8 cellular contexts compared by ENCODE assay signal in the genomic region with DNA sequence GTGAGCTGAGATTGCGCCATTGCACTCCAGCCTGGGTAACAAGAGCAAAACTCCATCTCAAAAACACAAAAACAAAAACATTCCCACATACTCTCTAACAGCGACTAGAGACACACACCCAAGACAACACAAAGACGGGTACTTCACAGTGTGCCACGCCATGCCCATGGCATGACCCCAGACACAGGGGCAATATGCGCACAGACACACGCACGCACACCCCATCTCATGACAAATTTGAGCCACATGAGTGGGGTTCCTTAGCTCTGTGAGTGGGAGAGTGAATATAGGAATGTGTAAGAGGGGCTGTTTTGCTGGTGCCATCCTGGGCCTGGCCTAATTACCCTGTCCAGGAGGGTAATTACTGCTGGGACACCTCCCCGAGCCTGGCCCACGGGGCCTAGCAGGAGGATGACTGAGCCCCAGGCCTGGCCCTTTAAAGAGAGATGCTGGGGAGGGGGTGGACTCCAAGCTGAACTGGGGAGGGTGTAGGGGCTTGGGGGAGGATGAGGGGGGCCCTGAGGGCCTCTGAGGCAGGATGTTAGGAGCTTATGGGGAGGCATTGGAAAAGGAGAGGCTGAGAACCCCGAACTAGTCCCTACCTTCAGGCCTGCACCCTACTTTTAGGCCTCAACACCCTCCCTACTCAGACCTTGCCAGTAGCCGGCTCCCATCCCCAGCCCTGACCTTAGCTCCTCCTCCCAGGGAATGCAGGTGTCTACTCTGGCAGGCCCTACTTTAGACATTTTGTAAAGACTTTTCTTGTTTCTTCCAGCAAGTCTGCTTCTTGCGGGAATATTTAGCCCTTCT. TPM values are rescaled to one million over a fixed set of nuclear protein-coding genes. Genes with fewer than 3 reads are reported as not detected.
DNase-seq lines count a peak whose midpoint lies in the region; ATAC-seq and TF ChIP-seq lines count a peak whose summit lies in the region.

No MANE protein-coding gene starts in this region.

- TF ChIP-seq POLR2A in heart left ventricle (IDR thresholded peaks at IDR 0.05) (no peak), uterus (IDR thresholded peaks at IDR 0.05) (no peak)

- peak in 1 of 5 donors; percentile 7 for DNase-seq in heart left ventricle
- DNase-seq in cardiac septum (ENCODE audit: low spot score), result no peak
- DNase-seq in cardiac fibroblast (ENCODE audit: low read depth in 2 of 2), result no peak
- DNase-seq in uterus, result no peak
- DNase-seq in DMS53 treated with DMSO at 0.1 percent for 48 hours (lab: John Stamatoyannopoulos, UW; ENCODE audit: unreplicated experiment), result no peak
- no peak for DNase-seq in NOMO-1 (lab: John Stamatoyannopoulos, UW; ENCODE audit: unreplicated experiment in 2 of 2)

- ATAC-seq in heart left ventricle (no peak), HG03139 (IDR thresholded peaks at IDR 0.05; ENCODE audit: unreplicated experiment) (no peak)

- H3K36me3 ChIP-seq in heart left ventricle, result peaks cover 0 to 22% (median 10%) of the 10 kb centered on the region in 9 donors
- H3K36me3 ChIP-seq in uterus, result no peaks in the 10 kb centered on the region

- intact Hi-C loops in heart left ventricle (cut with DNase I) (no loop called here), cardiac septum (cut with DNase I) (loop anchor here (2.0 kb wide), 1 partner anchor 16 kb away; no protein-coding TSS in a partner anchor), uterus (cut with DNase I; ENCODE audit: low total_unique reads) (no loop called here)

- TF ChIP-seq CTCF in heart left ventricle (IDR thresholded peaks at IDR 0.05) (no peak), cardiac fibroblast (IDR thresholded peaks at IDR 0.05; ENCODE audit: low read depth, low read length) (no peak), uterus (IDR thresholded peaks at IDR 0.05) (no peak)

- H3K4me1 ChIP-seq in heart left ventricle (peaks cover 6 to 84% (median 64%) of the 10 kb centered on the region in 12 donors), mononuclear cell (ENCODE audit: insufficient read depth, low read length) (peaks cover 61% of the 10 kb centered on the region), uterus (peaks cover 4 to 21% of the 10 kb centered on the region in 2 donors)

- H3K9me3 ChIP-seq in heart left ventricle (no peaks in the 10 kb centered on the region), mononuclear cell (ENCODE audit: low read depth, low read length) (no peaks in the 10 kb centered on the region), uterus (no peaks in the 10 kb centered on the region)

- H3K27me3 ChIP-seq in heart left ventricle (no peaks in the 10 kb centered on the region), mononuclear cell (ENCODE audit: insufficient read depth, low read length) (no peaks in the 10 kb centered on the region), uterus (no peaks in the 10 kb centered on the region)

- WGBS in heart left ventricle, 4 donors, result 76 to 82% (median 79%) methylated on average over 12 of the region's 12 CpGs

- H3K27ac ChIP-seq in heart left ventricle (peak overlapping the region; percentile 86 to 99 (median 96)), uterus (peak overlapping the region; percentile 99 to 100)

- peak overlapping the region in 11 of 12 donors; percentile 58 to 85 (median 68) for H3K4me3 ChIP-seq in heart left ventricle
- H3K4me3 ChIP-seq in cardiac fibroblast (replicated peaks in 1 of 2; ENCODE audit: low read depth in 2 of 2, low read length in 2 of 2), result peak overlapping the region; percentile 58 to 61
- peak overlapping the region; percentile 12 for H3K4me3 ChIP-seq in mononuclear cell (ENCODE audit: low read length)
- H3K4me3 ChIP-seq in uterus, result peak overlapping the region; percentile 61 to 73

RNA-seq across cellular contexts. Expression of gene LTBP3, which starts 1.5 kb away (rescaled TPM):
- total RNA-seq in heart left ventricle (100 to 1,000 TPM in 1 of 9 donors, 10 to 100 TPM in 8; 51.4 to 125 (median 88.9) TPM), cardiac septum (148 TPM), mononuclear cell (25.6 TPM), uterus (100 to 1,000 TPM; 131 to 240 (median 217) TPM)
- polyA plus RNA-seq in heart left ventricle, result 10 to 100 TPM; 26.3 to 36.3 TPM

RNA-seq across cellular contexts. Expression of gene ZNRD2, which starts 13.6 kb away (rescaled TPM):
- total RNA-seq in heart left ventricle (10 to 100 TPM; 23.2 to 63.6 (median 33.9) TPM), cardiac septum (28.3 TPM), mononuclear cell (16.8 TPM), uterus (10 to 100 TPM; 12.3 to 42.6 (median 31.6) TPM)
- 100 to 1,000 TPM in 1 of 2 donors, 10 to 100 TPM in 1; 49.7 to 101 TPM for polyA plus RNA-seq in heart left ventricle

RNA-seq across cellular contexts. Expression of gene FAM89B, which starts 15.7 kb away (rescaled TPM):
- total RNA-seq in heart left ventricle (10 to 100 TPM; 25.8 to 87.9 (median 38.4) TPM), cardiac septum (47.4 TPM), mononuclear cell (18.1 TPM), uterus (10 to 100 TPM; 13.9 to 83.0 (median 40.8) TPM)
- 10 to 100 TPM; 46.6 to 50.0 TPM for polyA plus RNA-seq in heart left ventricle

RNA-seq across cellular contexts. Expression of gene EHBP1L1, which starts 19.2 kb away (rescaled TPM):
- total RNA-seq in heart left ventricle (100 to 1,000 TPM in 3 of 9 donors, 10 to 100 TPM in 6; 37.4 to 144 (median 80.9) TPM), cardiac septum (174 TPM), mononuclear cell (79.1 TPM), uterus (100 to 1,000 TPM in 1 of 4 donors, 10 to 100 TPM in 3; 44.2 to 159 (median 69.5) TPM)
- polyA plus RNA-seq in heart left ventricle, result 10 to 100 TPM; 52.3 to 71.4 TPM

RNA-seq across cellular contexts. Expression of gene SCYL1, which starts 31.8 kb away (rescaled TPM):
- total RNA-seq in heart left ventricle (100 to 1,000 TPM in 1 of 9 donors, 10 to 100 TPM in 8; 51.6 to 135 (median 62.2) TPM), cardiac septum (60.2 TPM), mononuclear cell (36.4 TPM), uterus (100 to 1,000 TPM in 1 of 4 donors, 10 to 100 TPM in 3; 28.8 to 101 (median 70.1) TPM)
- polyA plus RNA-seq in heart left ventricle, result 10 to 100 TPM; 86.6 to 90.2 TPM

Comparison
In these comparisons a context has a peak if more than half of its experiments do, and no peak if none do; other contexts are left out.
1. H3K4me3 ChIP-seq: peak in every context shown above with its lines; median percentile 68 in heart left ventricle; 67 in uterus; 60 in cardiac fibroblast; 12 in mononuclear cell.